ENCODE assay signal across 2 cellular contexts in genomic region chr1:161309868-161310267, GRCh38.
TF ChIP-seq lines count a peak whose summit lies in the region.

Gene MPZ (minus strand): TSS chr1:161309968. CDS start chr1:161309905, 63 bp downstream.

TF ChIP-seq in GM23338, 12 proteins besides CTCF, POLR2A, EP300 and RAD21:
- no peak for TF ChIP-seq ZNF462 (CRISPR knock-in tag; IDR thresholded peaks at IDR 0.05)
- TF ChIP-seq EZH2phosphoT487 (IDR thresholded peaks at IDR 0.05; ENCODE audit: unreplicated experiment) = no peak
- no peak for TF ChIP-seq ZNF331 (CRISPR knock-in tag; IDR thresholded peaks at IDR 0.05; ENCODE audit: low read depth)
- TF ChIP-seq ETS1 (IDR thresholded peaks at IDR 0.05) = no peak
- TF ChIP-seq CREB1 (CRISPR knock-in tag; IDR thresholded peaks at IDR 0.05; ENCODE audit: low read depth) = no peak
- TF ChIP-seq ZNF114 (CRISPR knock-in tag; IDR thresholded peaks at IDR 0.05) = no peak
- no peak for TF ChIP-seq POLR2AphosphoS5 (IDR thresholded peaks at IDR 0.05; ENCODE audit: low read depth)
- TF ChIP-seq EZH2 (IDR thresholded peaks at IDR 0.05; ENCODE audit: low read depth, unreplicated experiment) = no peak
- TF ChIP-seq NANOG (IDR thresholded peaks at IDR 0.05; ENCODE audit: borderline replicate concordance) = no peak
- no peak for TF ChIP-seq JUNB (IDR thresholded peaks at IDR 0.05; ENCODE audit: unreplicated experiment)
TF ChIP-seq in GM23338: peak in this region for 0.

TF ChIP-seq in K562, 482 proteins besides CTCF, POLR2A, EP300 and RAD21 (continued from another document):
- TF ChIP-seq ZKSCAN1 (IDR thresholded peaks at IDR 0.05; ENCODE audit: low read depth, low read length) (no peak), MCM3 (IDR thresholded peaks at IDR 0.05) (no peak), DPF2 (IDR thresholded peaks at IDR 0.05) (no peak), NONO (IDR thresholded peaks at IDR 0.05; ENCODE audit: low read depth in 2 of 2, low read length in 1 of 2) (no peak)
